In genomic region chrX:19272452-19272851, GRCh38 we compare ENCODE assay signal across 26 cellular contexts.
DNase-seq lines count a peak whose midpoint lies in the region; FAIRE-seq and TF ChIP-seq lines count a peak whose summit lies in the region.
"Had no signal": no experiment of that assay in that cellular context is flagged by ENCODE, and none has a peak within 500 bp of the region (broad histone marks: within the 10 kb centered on the region; RNA-seq: fewer than 3 reads in every experiment).

No MANE protein-coding gene starts in this region.

- no peaks in the 10 kb centered on the region for H3K9me2 ChIP-seq in MM.1S (replicated peaks; ENCODE audit: insufficient read depth, low read length)

- H4K20me1 ChIP-seq in mammary epithelial cell (ENCODE audit: insufficient read depth, low read length) = no peaks in the 10 kb centered on the region
- no peaks in the 10 kb centered on the region for H4K20me1 ChIP-seq in MM.1S (ENCODE audit: insufficient read depth, low read length)

- H3K9me3 Mint-ChIP-seq in MCF 10A (ENCODE audit: unreplicated experiment) (peaks cover 6% of the 10 kb centered on the region), glutamatergic neuron (ENCODE audit: unreplicated experiment) (no peaks in the 10 kb centered on the region)
- H3K9me3 Mint-ChIP-seq in activated T-helper 2 cell treated with anti-CD3 and anti-CD28 coated beads, Interferon-gamma antibody, Interleukin-2, Interleukin-4, amounts not matched to agents 10 μg/mL and 5 μg/mL and 100 μg/mL, durations not matched to agents 14 hours and 24 hours and 36 hours = no peaks in the 10 kb centered on the region
- H3K9me3 Mint-ChIP-seq: activated CD4-positive, alpha-beta T cell treated with anti-CD3 and anti-CD28 coated beads, Interleukin-2, amount 10 ng/mL, durations not matched to agents 24 days and 14 days; activated T-cell treated with anti-CD3 and anti-CD28 coated beads, Interleukin-2, amount 50 U/mL, for 4 hours had no signal

- H3K9me3 ChIP-seq in mammary epithelial cell (replicated peaks; ENCODE audit: insufficient read depth, low read length) = no peaks in the 10 kb centered on the region
- no peaks in the 10 kb centered on the region for H3K9me3 ChIP-seq in MM.1S (replicated peaks; ENCODE audit: insufficient read depth, low read length)
- no peaks in the 10 kb centered on the region for H3K9me3 ChIP-seq in ovary
- H3K9me3 ChIP-seq: left ventricle myocardium inferior had no signal

- H3K27ac ChIP-seq in mammary epithelial cell (ENCODE audit: insufficient read depth, low read depth, low read length) (no peak overlapping the region), MM.1S (ENCODE audit: low read length) (no peak overlapping the region), ovary (no peak overlapping the region)
- H3K27ac ChIP-seq: left ventricle myocardium inferior, SK-N-MC had no signal

- H3K36me3 Mint-ChIP-seq in MCF 10A (ENCODE audit: insufficient read depth, unreplicated experiment) (no peaks in the 10 kb centered on the region), glutamatergic neuron (ENCODE audit: unreplicated experiment) (no peaks in the 10 kb centered on the region)
- H3K36me3 Mint-ChIP-seq in activated T-helper 2 cell treated with anti-CD3 and anti-CD28 coated beads, Interferon-gamma antibody, Interleukin-2, Interleukin-4, amounts not matched to agents 10 μg/mL and 5 μg/mL and 100 μg/mL, durations not matched to agents 14 hours and 24 hours and 36 hours (ENCODE audit: low read depth) = no peaks in the 10 kb centered on the region
- H3K36me3 Mint-ChIP-seq: activated naive CD8-positive, alpha-beta T cell; CD4-positive, CD25-positive, alpha-beta regulatory T cell had no signal

- H3K27me3 ChIP-seq in mammary epithelial cell (ENCODE audit: insufficient read depth, low read length) (no peaks in the 10 kb centered on the region), MM.1S (replicated peaks; ENCODE audit: insufficient read depth, low read length) (no peaks in the 10 kb centered on the region), ovary (no peaks in the 10 kb centered on the region)

- no peak for FAIRE-seq in H54 (lab: Jason Lieb, UNC)
- FAIRE-seq: frontal cortex, HTR-8/SVneo, small intestine had no signal

- H3K4me2 ChIP-seq in mammary epithelial cell (ENCODE audit: insufficient read depth, low read depth, low read length) (no peak overlapping the region), MM.1S (ENCODE audit: low read depth, low read length) (no peak overlapping the region)

- H3K27me3 Mint-ChIP-seq in MCF 10A (ENCODE audit: insufficient read depth, unreplicated experiment) = no peaks in the 10 kb centered on the region
- no peaks in the 10 kb centered on the region for H3K27me3 Mint-ChIP-seq in activated T-helper 2 cell treated with anti-CD3 and anti-CD28 coated beads, Interferon-gamma antibody, Interleukin-2, Interleukin-4, amounts not matched to agents 10 μg/mL and 5 μg/mL and 100 μg/mL, durations not matched to agents 14 hours and 24 hours and 36 hours (ENCODE audit: low read depth)
- H3K27me3 Mint-ChIP-seq in glutamatergic neuron (ENCODE audit: unreplicated experiment) = no peaks in the 10 kb centered on the region
- H3K27me3 Mint-ChIP-seq: activated naive CD8-positive, alpha-beta T cell; CD4-positive, CD25-positive, alpha-beta regulatory T cell had no signal

- TF ChIP-seq CTCF in mammary epithelial cell (conservative IDR thresholded peaks at IDR 0.05 in 1 of 2, IDR thresholded peaks at IDR 0.05 in 1 of 2; ENCODE audit: extremely low read depth in 1 of 2, insufficient read depth in 1 of 2, low read depth in 1 of 2, low read length in 2 of 2) (no peak), MCF 10A (IDR thresholded peaks at IDR 0.05; ENCODE audit: unreplicated experiment) (no peak), MM.1S (IDR thresholded peaks at IDR 0.05; ENCODE audit: low read length) (no peak), fibroblast of mammary gland (conservative IDR thresholded peaks at IDR 0.05; ENCODE audit: control insufficient read depth, insufficient read depth, low read depth, low read length) (no peak), ovary (IDR thresholded peaks at IDR 0.05) (no peak), glutamatergic neuron (IDR thresholded peaks at IDR 0.05; ENCODE audit: partially characterized antibody, unreplicated experiment) (no peak)

- H3F3A ChIP-seq in MM.1S (ENCODE audit: insufficient read depth, low read length) = no peaks in the 10 kb centered on the region

- DNase-seq in mammary epithelial cell (peak; percentile 26), MCF 10A (ENCODE audit: unreplicated experiment) (no peak), MM.1S (peak; percentile 19), fibroblast of mammary gland (ENCODE audit: low read depth) (peak; percentile 12), ovary (no peak), H54 (ENCODE audit: insufficient read length, low spot score) (no peak), glutamatergic neuron (no peak)
- DNase-seq in activated T-helper 2 cell treated with anti-CD3 and anti-CD28 coated beads, Interferon-gamma antibody, Interleukin-2, Interleukin-4, amounts not matched to agents 10 μg/mL and 5 μg/mL and 100 μg/mL, durations not matched to agents 14 hours and 24 hours and 36 hours (ENCODE audit: low spot score) = no peak
- DNase-seq: activated CD4-positive, alpha-beta T cell treated with anti-CD3 and anti-CD28 coated beads, Interleukin-2, amount 10 ng/mL, durations not matched to agents 24 days and 14 days; activated T-cell treated with anti-CD3 and anti-CD28 coated beads, Interleukin-2, amount 50 U/mL, for 4 hours; caudate nucleus; CD4-positive, CD25-positive, alpha-beta regulatory T cell; DMS79; effector CD8-positive, alpha-beta T cell; GOT3; left ventricle myocardium inferior; NCI-H2029 treated with DMSO at 0.1 percent for 48 hours; NCI-H524; OCI-M1; posterior cingulate gyrus; small intestine; trophoblast cell had no signal

- H3K9ac ChIP-seq in mammary epithelial cell (ENCODE audit: insufficient read depth, low read length) (no peak overlapping the region), MM.1S (ENCODE audit: low read length) (no peak overlapping the region)

- TF ChIP-seq EP300 in ovary (IDR thresholded peaks at IDR 0.05) = no peak

- H3K79me2 ChIP-seq in mammary epithelial cell (ENCODE audit: insufficient read depth, low read length) = no peaks in the 10 kb centered on the region
- no peaks in the 10 kb centered on the region for H3K79me2 ChIP-seq in MM.1S (ENCODE audit: low read length)

- H2AFZ ChIP-seq in mammary epithelial cell (ENCODE audit: low read depth, low read length) (no peak overlapping the region), MM.1S (ENCODE audit: low read length) (no peak overlapping the region)

- dilution Hi-C loops in mammary epithelial cell (cut with HindIII; ENCODE audit: low sequenced_read_pairs) = no loop called here

- H3K4me1 ChIP-seq in mammary epithelial cell (ENCODE audit: insufficient read depth, low read length) (no peaks in the 10 kb centered on the region), MM.1S (ENCODE audit: low read length) (no peaks in the 10 kb centered on the region), ovary (ENCODE audit: insufficient read depth) (no peaks in the 10 kb centered on the region)
- H3K4me1 ChIP-seq: left ventricle myocardium inferior had no signal

- H3K4me1 Mint-ChIP-seq in MCF 10A (ENCODE audit: insufficient read depth, unreplicated experiment) (no peaks in the 10 kb centered on the region), glutamatergic neuron (ENCODE audit: low read depth, unreplicated experiment) (no peaks in the 10 kb centered on the region)
- no peaks in the 10 kb centered on the region for H3K4me1 Mint-ChIP-seq in activated T-helper 2 cell treated with anti-CD3 and anti-CD28 coated beads, Interferon-gamma antibody, Interleukin-2, Interleukin-4, amounts not matched to agents 10 μg/mL and 5 μg/mL and 100 μg/mL, durations not matched to agents 14 hours and 24 hours and 36 hours (ENCODE audit: low read depth)
- H3K4me1 Mint-ChIP-seq: activated CD4-positive, alpha-beta T cell treated with anti-CD3 and anti-CD28 coated beads, Interleukin-2, amount 10 ng/mL, durations not matched to agents 24 days and 14 days; CD4-positive, CD25-positive, alpha-beta regulatory T cell had no signal

- no peaks in the 10 kb centered on the region for H3K36me3 ChIP-seq in mammary epithelial cell (ENCODE audit: insufficient read depth, low read length)
- H3K36me3 ChIP-seq in MM.1S (replicated peaks; ENCODE audit: insufficient read depth, low read length) = no peaks in the 10 kb centered on the region
- H3K36me3 ChIP-seq in ovary = no peaks in the 10 kb centered on the region
- H3K36me3 ChIP-seq: left ventricle myocardium inferior had no signal

- H3K27ac Mint-ChIP-seq in MCF 10A (ENCODE audit: low read depth, unreplicated experiment) (no peak overlapping the region), glutamatergic neuron (ENCODE audit: unreplicated experiment) (no peak overlapping the region)
- no peak overlapping the region for H3K27ac Mint-ChIP-seq in activated T-helper 2 cell treated with anti-CD3 and anti-CD28 coated beads, Interferon-gamma antibody, Interleukin-2, Interleukin-4, amounts not matched to agents 10 μg/mL and 5 μg/mL and 100 μg/mL, durations not matched to agents 14 hours and 24 hours and 36 hours
- H3K27ac Mint-ChIP-seq: activated CD4-positive, alpha-beta T cell treated with anti-CD3 and anti-CD28 coated beads, Interleukin-2, amount 10 ng/mL, durations not matched to agents 24 days and 14 days; activated naive CD8-positive, alpha-beta T cell; CD4-positive, CD25-positive, alpha-beta regulatory T cell had no signal

- H3K4me3 ChIP-seq in mammary epithelial cell (replicated peaks in 1 of 3; ENCODE audit: insufficient read depth in 1 of 3, low read depth in 2 of 3, low read length in 3 of 3) (no peak overlapping the region), MM.1S (ENCODE audit: low read length) (no peak overlapping the region), fibroblast of mammary gland (ENCODE audit: control insufficient read depth, low read depth, low read length) (no peak overlapping the region), ovary (no peak overlapping the region)
- H3K4me3 ChIP-seq: left ventricle myocardium inferior, SK-N-MC had no signal

- in situ Hi-C loops in mammary epithelial cell (cut with MboI; ENCODE audit: low sequenced_read_pairs in 2 of 2) = no loop called here

- intact Hi-C loops in mammary epithelial cell (cut with micrococcal nuclease) = no loop called here
- intact Hi-C loops in MCF 10A (cut with micrococcal nuclease) = no loop called here
- intact Hi-C loops in ovary (cut with DNase I) = no loop called here
- intact Hi-C loops in activated T-helper 2 cell treated with anti-CD3 and anti-CD28 coated beads, Interferon-gamma antibody, Interleukin-2, Interleukin-4, amounts not matched to agents 10 μg/mL and 5 μg/mL and 100 μg/mL, durations not matched to agents 14 hours and 24 hours and 36 hours (cut with micrococcal nuclease) = no loop called here

- 31% methylated on average over 2 of the region's 2 CpGs for WGBS in mammary epithelial cell (ENCODE audit: low coverage, missing lambda C conversion rate)
- WGBS in ovary, 3 donors = 83 to 85% (median 84%) methylated on average over 2 of the region's 2 CpGs

- no peak for TF ChIP-seq POLR2A in ovary (IDR thresholded peaks at IDR 0.05)
- no peak for TF ChIP-seq POLR2A in H54 (IDR thresholded peaks at IDR 0.05; ENCODE audit: low read depth, low read length)

- BruUV-seq in mammary epithelial cell (replicated peaks; lab: Mats Ljungman, UMichigan) (no TSS peak), MCF 10A (replicated peaks; lab: Mats Ljungman, UMichigan) (no TSS peak)

- H3K4me3 Mint-ChIP-seq in MCF 10A (ENCODE audit: unreplicated experiment) (no peak overlapping the region), glutamatergic neuron (ENCODE audit: unreplicated experiment) (no peak overlapping the region)
- H3K4me3 Mint-ChIP-seq in activated T-helper 2 cell treated with anti-CD3 and anti-CD28 coated beads, Interferon-gamma antibody, Interleukin-2, Interleukin-4, amounts not matched to agents 10 μg/mL and 5 μg/mL and 100 μg/mL, durations not matched to agents 14 hours and 24 hours and 36 hours (ENCODE audit: low read depth) = no peak overlapping the region
- H3K4me3 Mint-ChIP-seq: activated CD4-positive, alpha-beta T cell treated with anti-CD3 and anti-CD28 coated beads, Interleukin-2, amount 10 ng/mL, durations not matched to agents 24 days and 14 days; activated naive CD8-positive, alpha-beta T cell; activated T-cell treated with anti-CD3 and anti-CD28 coated beads, Interleukin-2, amount 50 U/mL, for 4 hours had no signal

- POLR2A ChIA-PET in MCF 10A (lab: Yijun Ruan, JAX) = interaction anchor here (0.6 kb wide), 1 partner anchor 1383 kb away, joined by 3 read pairs; no protein-coding TSS in a partner anchor

- CTCF ChIA-PET in mammary epithelial cell (lab: Charles Lee; ENCODE audit: low non-redundant PET) = no interaction called here
- CTCF ChIA-PET in MCF 10A (lab: Yijun Ruan, JAX) = no interaction called here

Comparison
In these comparisons a context has a peak if more than half of its experiments do, and no peak if none do; other contexts are left out.
1. DNase-seq: peak in mammary epithelial cell (single experiment), MM.1S (single experiment) and fibroblast of mammary gland (single experiment); none in MCF 10A (single experiment), ovary (0 of 5), activated T-helper 2 cell treated with anti-CD3 and anti-CD28 coated beads, Interferon-gamma antibody, Interleukin-2, Interleukin-4, amounts not matched to agents 10 μg/mL and 5 μg/mL and 100 μg/mL, durations not matched to agents 14 hours and 24 hours and 36 hours (single experiment), H54 (single experiment) and glutamatergic neuron (single experiment).